ENCODE assay signal across 8 cellular contexts in the genomic region with DNA sequence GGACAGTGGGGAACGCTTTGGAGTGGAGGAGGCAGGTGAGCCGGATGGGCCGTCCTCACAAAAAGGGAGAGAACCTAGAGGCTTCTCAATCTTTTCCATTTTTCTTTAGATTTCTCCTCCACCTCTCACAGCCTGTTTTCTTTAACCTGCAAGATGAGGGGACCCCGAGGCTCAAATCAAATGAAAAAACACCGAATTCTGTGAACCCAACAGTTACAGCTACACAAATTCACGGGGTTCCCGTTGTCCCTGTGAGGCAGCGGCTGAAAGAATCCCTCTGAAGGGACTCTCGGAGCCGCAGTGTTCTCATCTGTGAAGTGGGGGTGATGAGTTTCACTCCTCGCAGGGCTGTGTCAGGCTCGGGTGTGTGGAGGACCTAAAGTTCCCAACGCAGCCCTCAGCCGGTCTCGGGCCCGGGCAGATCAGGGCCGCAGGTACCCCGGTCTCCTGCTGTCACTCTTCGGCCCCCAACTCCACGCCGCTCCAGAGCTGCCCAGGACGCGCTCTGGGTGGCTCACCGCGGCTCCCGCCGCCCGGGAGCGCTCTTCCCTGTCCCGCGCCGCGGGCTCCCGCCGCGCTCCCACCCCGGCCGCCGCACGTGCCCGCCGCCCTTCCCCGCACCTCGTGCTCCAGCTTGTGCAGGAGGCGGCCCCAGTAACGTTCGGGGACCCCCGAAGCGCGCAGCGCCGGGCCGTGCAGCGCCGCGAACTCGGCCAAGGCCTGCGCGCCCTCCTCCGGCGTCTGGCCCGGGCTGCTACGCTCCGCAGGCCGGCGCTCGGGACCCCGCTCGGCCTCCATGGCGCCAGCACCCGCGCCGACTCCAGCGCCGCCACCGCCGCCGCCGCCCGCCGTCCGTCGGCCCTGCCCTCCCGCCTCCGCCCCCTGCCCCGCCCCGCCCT. TPM values are rescaled to one million over a fixed set of nuclear protein-coding genes. Genes with fewer than 3 reads are reported as not detected.
A peak's percentile ranks its signal among the peaks of the same experiment; 100 is the strongest.
DNase-seq lines count a peak whose midpoint lies in the region; ATAC-seq and TF ChIP-seq lines count a peak whose summit lies in the region.

Gene TTLL12, minus strand, starts transcription at position 863 of the 899 bp plus-strand sequence. Its CDS starts 65 bp downstream, at position 798.

- TF ChIP-seq EP300 in neural cell (conservative IDR thresholded peaks at IDR 0.05; ENCODE audit: poor library complexity, severe bottlenecking): peak; percentile 47

- CTCF ChIA-PET in PC-3 (lab: Charles Lee): interaction anchor here (0.6 to 1.4 kb wide), 2 partner anchors 42 to 332 kb away, joined by 3 to 4 read pairs; no protein-coding TSS in a partner anchor

- intact Hi-C loops in PC-3 (cut with micrococcal nuclease): no loop called here

- H3K9me3 Mint-ChIP-seq in stimulated activated naive CD8-positive, alpha-beta T cell treated with anti-CD3 and anti-CD28 coated beads, Interleukin-15, amount 100 ng/mL, for 72 hours: peaks cover 0 to 12% of the 10 kb centered on the region in 2 donors

- H3K27me3 Mint-ChIP-seq in stimulated activated naive CD8-positive, alpha-beta T cell treated with anti-CD3 and anti-CD28 coated beads, Interleukin-15, amount 100 ng/mL, for 72 hours: no peaks in the 10 kb centered on the region

- H3K4me1 ChIP-seq in PC-3 (ENCODE audit: insufficient read depth, low read length) (peaks cover 24% of the 10 kb centered on the region), foreskin keratinocyte (peaks cover 7% of the 10 kb centered on the region)

- peak within 1 kb of the TSS; percentile 82 for H3K4me3 ChIP-seq in PC-3 (ENCODE audit: low read length)
- H3K4me3 ChIP-seq in neural cell (ENCODE audit: low read length): peak within 1 kb of the TSS; percentile 79

- H3K36me3 ChIP-seq in PC-3 (ENCODE audit: low read depth, low read length) (no peaks in the 10 kb centered on the region), neural cell (ENCODE audit: insufficient read depth, low read length) (no peaks in the 10 kb centered on the region)

- TSS peak; percentile 51 for BruUV-seq in PC-3 (replicated peaks; lab: Mats Ljungman, UMichigan)

- H3K9ac ChIP-seq in PC-3 (ENCODE audit: low read length) (peak within 1 kb of the TSS; percentile 85), neural cell (ENCODE audit: low read length) (peak within 1 kb of the TSS; percentile 61)

- H3K9me2 ChIP-seq in PC-3 (replicated peaks; ENCODE audit: low read length) (no peaks in the 10 kb centered on the region), neural cell (ENCODE audit: insufficient read depth, low read length) (no peaks in the 10 kb centered on the region)

- H3K27ac Mint-ChIP-seq in stimulated activated naive CD8-positive, alpha-beta T cell treated with anti-CD3 and anti-CD28 coated beads, Interleukin-15, amount 100 ng/mL, for 72 hours: peak within 1 kb of the TSS; percentile 96 to 97

- H3K4me3 Mint-ChIP-seq in stimulated activated naive CD8-positive, alpha-beta T cell treated with anti-CD3 and anti-CD28 coated beads, Interleukin-15, amount 100 ng/mL, for 72 hours: peak within 1 kb of the TSS; percentile 88 to 89

- H2AFZ ChIP-seq in PC-3 (ENCODE audit: low read length) (peak within 1 kb of the TSS; percentile 91), neural cell (ENCODE audit: low read depth, low read length) (peak within 1 kb of the TSS; percentile 84)

- peak; percentile 62 for ATAC-seq in HG02970 (IDR thresholded peaks at IDR 0.05; ENCODE audit: low FRiP score, unreplicated experiment)
- peak; percentile 23 for ATAC-seq in PC-3
- ATAC-seq in foreskin keratinocyte: peak; percentile 31
- peak; percentile 45 for ATAC-seq in stimulated activated naive CD8-positive, alpha-beta T cell treated with anti-CD3 and anti-CD28 coated beads, Interleukin-15, amount 100 ng/mL, for 72 hours

- peaks cover 49% of the 10 kb centered on the region for H3K4me1 Mint-ChIP-seq in stimulated activated naive CD8-positive, alpha-beta T cell treated with anti-CD3 and anti-CD28 coated beads, Interleukin-15, amount 100 ng/mL, for 72 hours

- no peak for TF ChIP-seq CTCF in PC-3 (conservative IDR thresholded peaks at IDR 0.05; ENCODE audit: low read depth, low read length)
- no peak for TF ChIP-seq CTCF in foreskin keratinocyte (conservative IDR thresholded peaks at IDR 0.05)
- peak; percentile 48 for TF ChIP-seq CTCF in neural cell (IDR thresholded peaks at IDR 0.05; ENCODE audit: poor library complexity, severe bottlenecking)

- no peaks in the 10 kb centered on the region for H3K27me3 ChIP-seq in PC-3 (ENCODE audit: low read length)
- no peaks in the 10 kb centered on the region for H3K27me3 ChIP-seq in foreskin keratinocyte
- no peaks in the 10 kb centered on the region for H3K27me3 ChIP-seq in neural cell (ENCODE audit: insufficient read depth, low read depth, low read length)

- H3K27ac ChIP-seq in PC-3 (ENCODE audit: low read length): peak within 1 kb of the TSS; percentile 79
- peak within 1 kb of the TSS; percentile 78 for H3K27ac ChIP-seq in foreskin keratinocyte
- H3K27ac ChIP-seq in neural cell (ENCODE audit: low read length): peak within 1 kb of the TSS; percentile 80

- H4K20me1 ChIP-seq in PC-3 (ENCODE audit: low read length) (no peaks in the 10 kb centered on the region), neural cell (ENCODE audit: insufficient read depth) (no peaks in the 10 kb centered on the region)

- H3K9me3 ChIP-seq in PC-3 (ENCODE audit: low read length) (no peaks in the 10 kb centered on the region), neural cell (ENCODE audit: low read length) (no peaks in the 10 kb centered on the region)

- peaks cover 37% of the 10 kb centered on the region for H3K79me2 ChIP-seq in PC-3 (ENCODE audit: low read length)
- H3K79me2 ChIP-seq in neural cell (replicated peaks; ENCODE audit: insufficient read depth, low read length): no peaks in the 10 kb centered on the region

- peak; percentile 57 for DNase-seq in NCI-H146 (lab: John Stamatoyannopoulos, UW)
- no peak for DNase-seq in NCI-H146 treated with DMSO at 0.1 percent for 48 hours (lab: John Stamatoyannopoulos, UW; ENCODE audit: unreplicated experiment)
- peak; percentile 23 for DNase-seq in PC-3
- DNase-seq in activated T-helper 9 cell treated with anti-CD3 and anti-CD28 coated beads, Interleukin-2, amount 50 U/mL, for 16 hours (ENCODE audit: low read depth): peak; percentile 58
- peak; percentile 20 to 21 for DNase-seq in foreskin keratinocyte
- peak; percentile 63 to 71 for DNase-seq in stimulated activated naive CD8-positive, alpha-beta T cell treated with anti-CD3 and anti-CD28 coated beads, Interleukin-15, amount 100 ng/mL, for 72 hours

- H3K4me2 ChIP-seq in PC-3 (ENCODE audit: low read length): peak within 1 kb of the TSS; percentile 89
- peak within 1 kb of the TSS; percentile 91 for H3K4me2 ChIP-seq in neural cell (ENCODE audit: low read length)

- POLR2A ChIA-PET in PC-3 (lab: Charles Lee; ENCODE audit: unreplicated experiment): interaction anchor here (0.5 to 0.6 kb wide), 2 partner anchors 36 to 550 kb away, joined by 5 to 6 read pairs; no protein-coding TSS in a partner anchor

- H3F3A ChIP-seq in PC-3 (ENCODE audit: low read length, unreplicated experiment) (peaks cover 3% of the 10 kb centered on the region), neural cell (ENCODE audit: insufficient read depth, low read length, poor library complexity, severe bottlenecking) (no peaks in the 10 kb centered on the region)

- no peak for TF ChIP-seq RAD21 in neural cell (conservative IDR thresholded peaks at IDR 0.05)

TF ChIP-seq in neural cell, 6 proteins besides CTCF, POLR2A, EP300 and RAD21:
- TF ChIP-seq POLR2AphosphoS5 (IDR thresholded peaks at IDR 0.05): peak; percentile 42
- peak; percentile 41 for TF ChIP-seq SMC3 (conservative IDR thresholded peaks at IDR 0.05; ENCODE audit: poor library complexity)
- TF ChIP-seq TAF1 (IDR thresholded peaks at IDR 0.05; ENCODE audit: low read depth): no peak
- TF ChIP-seq MXI1 (conservative IDR thresholded peaks at IDR 0.05; ENCODE audit: poor library complexity, severe bottlenecking): peak; percentile 98
- TF ChIP-seq, protein P1, sequence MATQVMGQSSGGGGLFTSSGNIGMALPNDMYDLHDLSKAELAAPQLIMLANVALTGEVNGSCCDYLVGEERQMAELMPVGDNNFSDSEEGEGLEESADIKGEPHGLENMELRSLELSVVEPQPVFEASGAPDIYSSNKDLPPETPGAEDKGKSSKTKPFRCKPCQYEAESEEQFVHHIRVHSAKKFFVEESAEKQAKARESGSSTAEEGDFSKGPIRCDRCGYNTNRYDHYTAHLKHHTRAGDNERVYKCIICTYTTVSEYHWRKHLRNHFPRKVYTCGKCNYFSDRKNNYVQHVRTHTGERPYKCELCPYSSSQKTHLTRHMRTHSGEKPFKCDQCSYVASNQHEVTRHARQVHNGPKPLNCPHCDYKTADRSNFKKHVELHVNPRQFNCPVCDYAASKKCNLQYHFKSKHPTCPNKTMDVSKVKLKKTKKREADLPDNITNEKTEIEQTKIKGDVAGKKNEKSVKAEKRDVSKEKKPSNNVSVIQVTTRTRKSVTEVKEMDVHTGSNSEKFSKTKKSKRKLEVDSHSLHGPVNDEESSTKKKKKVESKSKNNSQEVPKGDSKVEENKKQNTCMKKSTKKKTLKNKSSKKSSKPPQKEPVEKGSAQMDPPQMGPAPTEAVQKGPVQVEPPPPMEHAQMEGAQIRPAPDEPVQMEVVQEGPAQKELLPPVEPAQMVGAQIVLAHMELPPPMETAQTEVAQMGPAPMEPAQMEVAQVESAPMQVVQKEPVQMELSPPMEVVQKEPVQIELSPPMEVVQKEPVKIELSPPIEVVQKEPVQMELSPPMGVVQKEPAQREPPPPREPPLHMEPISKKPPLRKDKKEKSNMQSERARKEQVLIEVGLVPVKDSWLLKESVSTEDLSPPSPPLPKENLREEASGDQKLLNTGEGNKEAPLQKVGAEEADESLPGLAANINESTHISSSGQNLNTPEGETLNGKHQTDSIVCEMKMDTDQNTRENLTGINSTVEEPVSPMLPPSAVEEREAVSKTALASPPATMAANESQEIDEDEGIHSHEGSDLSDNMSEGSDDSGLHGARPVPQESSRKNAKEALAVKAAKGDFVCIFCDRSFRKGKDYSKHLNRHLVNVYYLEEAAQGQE (IDR thresholded peaks at IDR 0.05; ENCODE audit: borderline replicate concordance): no peak
- no peak for TF ChIP-seq EZH2 (IDR thresholded peaks at IDR 0.05; ENCODE audit: borderline replicate concordance, insufficient read depth, low read length, poor library complexity, severe bottlenecking)

RNA-seq across cellular contexts. Expression of gene TTLL12, which starts in this region (rescaled TPM):
- total RNA-seq in PC-3 (2014; rRNA removed) (48.9 and 54.3 TPM in 2 replicates), foreskin keratinocyte (70.2 and 72.5 TPM in 2 replicates)
- polyA plus RNA-seq in foreskin keratinocyte (50.0 and 54.6 TPM in 2 replicates), neural cell (22.2 and 24.1 TPM in 2 replicates)
- 25.0 and 27.5 TPM in 2 replicates for polyA minus RNA-seq in neural cell
